1 cellular context compared by ENCODE assay signal in the genomic region with DNA sequence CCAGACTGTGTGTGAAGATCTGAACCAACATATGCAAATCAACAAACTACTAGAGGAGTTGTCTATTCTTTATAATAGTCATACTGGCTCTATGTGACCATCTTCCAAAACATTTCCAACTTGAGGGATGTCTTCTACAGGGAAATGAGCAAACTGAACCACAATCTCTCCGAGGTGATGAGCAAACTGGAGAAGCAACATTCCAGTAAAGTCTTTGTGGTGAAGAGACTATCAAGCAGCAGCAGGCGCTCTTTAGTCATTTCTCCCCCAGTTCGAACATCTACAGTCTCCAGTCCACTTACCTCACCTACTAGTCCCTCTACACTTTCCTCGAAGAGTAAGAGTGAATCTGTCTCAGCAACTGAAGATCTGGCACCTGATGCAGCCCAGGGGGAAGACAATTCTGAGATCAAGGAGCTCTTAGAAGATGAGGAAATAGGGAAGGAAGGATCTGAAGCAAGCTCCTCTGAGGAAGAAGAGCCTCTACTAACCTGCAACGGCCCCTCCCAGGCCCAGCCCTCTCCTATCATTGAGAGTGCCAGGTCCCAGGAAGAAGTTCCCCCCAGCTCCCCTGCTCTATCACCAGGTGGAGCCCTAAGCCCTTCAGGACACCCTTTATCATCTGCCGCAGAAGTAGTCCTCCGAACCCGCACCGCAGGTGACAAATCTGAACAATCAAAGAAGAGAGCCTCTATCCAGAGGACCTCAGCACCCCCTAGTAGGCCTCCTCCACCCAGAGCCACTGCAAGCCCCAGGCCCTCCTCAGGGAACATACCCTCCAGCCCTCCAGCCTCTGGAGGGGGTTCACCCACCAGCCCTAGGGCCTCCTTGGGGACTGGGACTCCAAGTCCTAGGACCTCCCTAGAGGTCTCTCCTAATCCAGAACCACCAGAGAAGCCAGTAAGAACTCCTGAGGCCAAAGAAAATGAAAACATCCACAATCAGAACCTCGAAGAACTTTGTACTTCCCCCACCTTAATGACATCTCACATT.
TF ChIP-seq lines count a peak whose summit lies in the region.

No MANE protein-coding gene starts in this region.

TF ChIP-seq in HCT116, 20 proteins besides CTCF, POLR2A, EP300 and RAD21:
- TF ChIP-seq EGR1 (IDR thresholded peaks at IDR 0.05; ENCODE audit: low read depth), result no peak
- no peak for TF ChIP-seq SP1 (IDR thresholded peaks at IDR 0.05; ENCODE audit: low read depth)
- TF ChIP-seq, protein P1, sequence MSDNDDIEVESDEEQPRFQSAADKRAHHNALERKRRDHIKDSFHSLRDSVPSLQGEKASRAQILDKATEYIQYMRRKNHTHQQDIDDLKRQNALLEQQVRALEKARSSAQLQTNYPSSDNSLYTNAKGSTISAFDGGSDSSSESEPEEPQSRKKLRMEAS (IDR thresholded peaks at IDR 0.05), result no peak
- TF ChIP-seq FOSL1 (IDR thresholded peaks at IDR 0.05; ENCODE audit: low read depth), result no peak
- TF ChIP-seq, protein P2, sequence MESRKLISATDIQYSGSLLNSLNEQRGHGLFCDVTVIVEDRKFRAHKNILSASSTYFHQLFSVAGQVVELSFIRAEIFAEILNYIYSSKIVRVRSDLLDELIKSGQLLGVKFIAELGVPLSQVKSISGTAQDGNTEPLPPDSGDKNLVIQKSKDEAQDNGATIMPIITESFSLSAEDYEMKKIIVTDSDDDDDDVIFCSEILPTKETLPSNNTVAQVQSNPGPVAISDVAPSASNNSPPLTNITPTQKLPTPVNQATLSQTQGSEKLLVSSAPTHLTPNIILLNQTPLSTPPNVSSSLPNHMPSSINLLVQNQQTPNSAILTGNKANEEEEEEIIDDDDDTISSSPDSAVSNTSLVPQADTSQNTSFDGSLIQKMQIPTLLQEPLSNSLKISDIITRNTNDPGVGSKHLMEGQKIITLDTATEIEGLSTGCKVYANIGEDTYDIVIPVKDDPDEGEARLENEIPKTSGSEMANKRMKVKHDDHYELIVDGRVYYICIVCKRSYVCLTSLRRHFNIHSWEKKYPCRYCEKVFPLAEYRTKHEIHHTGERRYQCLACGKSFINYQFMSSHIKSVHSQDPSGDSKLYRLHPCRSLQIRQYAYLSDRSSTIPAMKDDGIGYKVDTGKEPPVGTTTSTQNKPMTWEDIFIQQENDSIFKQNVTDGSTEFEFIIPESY (IDR thresholded peaks at IDR 0.05; ENCODE audit: extremely low read depth, insufficient replicate concordance, low read length), result no peak
- TF ChIP-seq ZFX (IDR thresholded peaks at IDR 0.05), result no peak
- TF ChIP-seq POLR2AphosphoS5 (IDR thresholded peaks at IDR 0.05; ENCODE audit: low read depth, low read length), result no peak
- no peak for TF ChIP-seq JUND (IDR thresholded peaks at IDR 0.05)
- TF ChIP-seq YY1 (IDR thresholded peaks at IDR 0.05; ENCODE audit: extremely low read depth, insufficient replicate concordance, low read depth, low read length), result no peak
TF ChIP-seq in HCT116: peak in this region for 0.
